Comparison of ENCODE assay signal across 1 cellular context in the genomic region with DNA sequence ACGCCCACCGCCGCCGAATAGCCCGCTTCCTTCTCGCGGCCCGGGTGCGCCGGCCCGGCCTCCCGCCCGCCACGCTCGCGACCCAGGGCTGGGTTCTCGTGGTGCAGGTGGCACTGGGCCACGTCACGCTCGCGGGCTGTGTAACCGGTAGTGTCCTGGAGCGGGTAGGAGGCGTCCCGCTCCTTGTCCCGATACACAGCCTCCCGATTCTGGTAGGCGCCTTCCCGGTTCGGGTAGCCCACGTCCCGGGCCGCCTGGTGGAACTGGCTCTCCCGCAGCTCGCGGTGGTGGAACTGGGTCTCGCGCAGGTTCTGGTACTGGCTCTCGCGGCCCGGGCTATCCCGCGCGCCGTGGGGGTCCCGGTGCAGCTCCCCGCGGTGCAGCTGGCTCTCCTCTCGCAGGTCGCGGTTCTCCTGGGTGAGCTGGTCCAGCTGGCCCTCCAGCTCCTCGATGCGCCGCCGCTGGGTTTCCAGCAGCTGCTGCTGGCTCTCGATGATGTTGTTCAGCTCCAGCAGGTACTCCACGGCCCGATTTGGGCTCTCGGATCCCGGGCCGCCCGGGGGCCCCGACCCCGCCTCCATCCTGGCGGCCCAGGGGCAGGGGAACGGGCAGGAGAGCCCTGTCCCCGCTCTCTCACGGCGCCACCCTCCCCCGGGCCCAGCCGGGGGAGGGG.
TF ChIP-seq lines count a peak whose summit lies in the region.

No MANE protein-coding gene starts in this region.

TF ChIP-seq in IMR-90, 13 proteins besides CTCF, POLR2A, EP300 and RAD21 (continued from another document):
- TF ChIP-seq BHLHE40 (IDR thresholded peaks at IDR 0.05; ENCODE audit: low read depth, low read length) (no peak), ELK1 (IDR thresholded peaks at IDR 0.05; ENCODE audit: borderline replicate concordance, low read depth, low read length) (no peak), SMC3 (IDR thresholded peaks at IDR 0.05; ENCODE audit: low read depth, low read length) (no peak)
